Comparison of ENCODE assay signal across 8 cellular contexts in the genomic region with DNA sequence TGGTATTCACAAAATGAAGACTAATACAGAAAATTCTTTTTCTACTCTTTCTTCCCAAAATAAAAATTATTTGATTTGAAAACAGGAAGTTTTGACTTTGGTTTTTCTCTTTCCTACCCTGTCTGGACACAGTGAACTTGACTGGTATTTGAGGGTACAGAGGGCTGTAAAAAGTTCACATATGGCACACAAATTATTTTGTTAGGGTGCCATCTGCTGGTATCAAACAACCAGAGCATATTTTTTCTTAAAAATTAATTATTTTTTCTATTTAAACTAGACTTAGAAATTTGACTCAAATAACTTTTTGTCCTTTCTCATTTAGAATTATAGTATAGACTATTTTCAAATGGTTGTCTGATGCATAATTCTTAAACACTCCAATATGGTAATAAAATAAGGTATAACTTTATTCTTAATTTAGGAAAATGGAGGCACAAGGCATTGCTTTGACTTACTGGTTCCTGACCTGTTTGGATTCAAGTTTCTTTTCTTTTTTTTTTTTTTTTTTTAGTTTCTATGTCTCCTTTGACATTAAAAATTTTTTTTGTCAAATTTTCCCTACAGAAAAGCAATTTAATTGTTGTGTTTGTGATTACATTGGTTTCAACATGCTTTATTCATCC.
DNase-seq lines count a peak whose midpoint lies in the region; ATAC-seq and TF ChIP-seq lines count a peak whose summit lies in the region.

No MANE protein-coding gene starts in this region.

- no peak for ATAC-seq in HG02981 (IDR thresholded peaks at IDR 0.05; ENCODE audit: unreplicated experiment)

- intact Hi-C loops in tibial artery (cut with DNase I; ENCODE audit: low total_unique reads), result no loop called here

- no peaks in the 10 kb centered on the region for H3K4me1 ChIP-seq in tibial artery

- no peaks in the 10 kb centered on the region for H3K36me3 ChIP-seq in tibial artery

- H3K4me3 ChIP-seq in epithelial cell of esophagus (ENCODE audit: low read length) (no peak overlapping the region), retinal pigment epithelial cell (ENCODE audit: low read length) (no peak overlapping the region), tibial artery (no peak overlapping the region)

- H3K9me3 ChIP-seq in tibial artery, result no peaks in the 10 kb centered on the region

- H3K27me3 ChIP-seq in tibial artery, result no peaks in the 10 kb centered on the region

- peak; percentile 40 for TF ChIP-seq CTCF in epithelial cell of esophagus (IDR thresholded peaks at IDR 0.05; ENCODE audit: insufficient read depth, low read depth, low read length, missing control alignments)
- peak; percentile 54 for TF ChIP-seq CTCF in retinal pigment epithelial cell (conservative IDR thresholded peaks at IDR 0.05; ENCODE audit: low read depth, low read length)
- TF ChIP-seq CTCF in tibial artery (IDR thresholded peaks at IDR 0.05), result peak in 1 of 2 experiments; percentile 9

- H3K27ac ChIP-seq in tibial artery, result no peak overlapping the region

- DNase-seq in NCI-H345 (lab: John Stamatoyannopoulos, UW) (peak; percentile 17), NCI-H345 treated with DMSO at 0.1 percent for 48 hours (lab: John Stamatoyannopoulos, UW; ENCODE audit: unreplicated experiment) (no peak), NCI-H2227 (lab: John Stamatoyannopoulos, UW; ENCODE audit: unreplicated experiment) (peak; percentile 30), epithelial cell of esophagus (ENCODE audit: low read depth) (peak; percentile 19), retinal pigment epithelial cell (ENCODE audit: low read depth) (no peak), tibial artery (no peak)
- no peak for DNase-seq in activated CD8-positive, alpha-beta memory T cell treated with anti-CD3 and anti-CD28 coated beads, Interleukin-2, amount 50 U/mL, for 48 hours

Comparison
In these comparisons a context has a peak if more than half of its experiments do, and no peak if none do; other contexts are left out.
1. DNase-seq: peak in NCI-H345 (single experiment), NCI-H2227 (single experiment) and epithelial cell of esophagus (single experiment); none in NCI-H345 treated with DMSO at 0.1 percent for 48 hours (single experiment), retinal pigment epithelial cell (single experiment), activated CD8-positive, alpha-beta memory T cell treated with anti-CD3 and anti-CD28 coated beads, Interleukin-2, amount 50 U/mL, for 48 hours (single experiment) and tibial artery (0 of 2).